ENCODE assay signal across 1 cellular context in genomic region chr17:43483674-43484551, GRCh38.
TF ChIP-seq lines count a peak whose summit lies in the region.

TSS of gene DHX8 (plus strand) at chr17:43483975. CDS start at chr17:43484038, 63 bp downstream.

TF ChIP-seq in HepG2, 621 proteins besides CTCF, POLR2A, EP300 and RAD21 (continued from another document and continues in another):
- TF ChIP-seq, protein P1, sequence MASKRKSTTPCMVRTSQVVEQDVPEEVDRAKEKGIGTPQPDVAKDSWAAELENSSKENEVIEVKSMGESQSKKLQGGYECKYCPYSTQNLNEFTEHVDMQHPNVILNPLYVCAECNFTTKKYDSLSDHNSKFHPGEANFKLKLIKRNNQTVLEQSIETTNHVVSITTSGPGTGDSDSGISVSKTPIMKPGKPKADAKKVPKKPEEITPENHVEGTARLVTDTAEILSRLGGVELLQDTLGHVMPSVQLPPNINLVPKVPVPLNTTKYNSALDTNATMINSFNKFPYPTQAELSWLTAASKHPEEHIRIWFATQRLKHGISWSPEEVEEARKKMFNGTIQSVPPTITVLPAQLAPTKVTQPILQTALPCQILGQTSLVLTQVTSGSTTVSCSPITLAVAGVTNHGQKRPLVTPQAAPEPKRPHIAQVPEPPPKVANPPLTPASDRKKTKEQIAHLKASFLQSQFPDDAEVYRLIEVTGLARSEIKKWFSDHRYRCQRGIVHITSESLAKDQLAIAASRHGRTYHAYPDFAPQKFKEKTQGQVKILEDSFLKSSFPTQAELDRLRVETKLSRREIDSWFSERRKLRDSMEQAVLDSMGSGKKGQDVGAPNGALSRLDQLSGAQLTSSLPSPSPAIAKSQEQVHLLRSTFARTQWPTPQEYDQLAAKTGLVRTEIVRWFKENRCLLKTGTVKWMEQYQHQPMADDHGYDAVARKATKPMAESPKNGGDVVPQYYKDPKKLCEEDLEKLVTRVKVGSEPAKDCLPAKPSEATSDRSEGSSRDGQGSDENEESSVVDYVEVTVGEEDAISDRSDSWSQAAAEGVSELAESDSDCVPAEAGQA (IDR thresholded peaks at IDR 0.05; ENCODE audit: low read depth): peak; percentile 70
- TF ChIP-seq, protein P1 (CRISPR knock-in tag; IDR thresholded peaks at IDR 0.05; ENCODE audit: borderline replicate concordance): no peak
- TF ChIP-seq ZC3H4 (CRISPR knock-in tag; IDR thresholded peaks at IDR 0.05; ENCODE audit: borderline replicate concordance) (0 out of 2 replicates have a peak, but pooled peaks have one; percentile 75), REST (IDR thresholded peaks at IDR 0.05; ENCODE audit: borderline replicate concordance in 1 of 2, low read depth in 1 of 2, low read length in 2 of 2) (peak in 1 of 2 experiments; percentile 65; a peak in 1 of 4 replicates), TAF15 (IDR thresholded peaks at IDR 0.05; ENCODE audit: low read depth, low read length, poor library complexity, severe bottlenecking) (peak; percentile 98), MTA1 (CRISPR knock-in tag; IDR thresholded peaks at IDR 0.05; ENCODE audit: borderline replicate concordance) (peak; percentile 74; the same call in 1 of the 2 replicates), ATF4 (CRISPR knock-in tag; IDR thresholded peaks at IDR 0.05) (peak in 1 of 2 experiments; percentile 75; a peak in 2 of 4 replicates), NFATC3 (CRISPR knock-in tag; IDR thresholded peaks at IDR 0.05) (peak; percentile 84; the same call in 1 of the 2 replicates), ATAD3A (CRISPR knock-in tag; IDR thresholded peaks at IDR 0.05) (no peak), NFE2 (CRISPR knock-in tag; IDR thresholded peaks at IDR 0.05) (no peak), SYNCRIP (IDR thresholded peaks at IDR 0.05; ENCODE audit: insufficient read depth, low read depth, low read length) (no peak), HBP1 (CRISPR knock-in tag; IDR thresholded peaks at IDR 0.05; ENCODE audit: low read depth) (peak; percentile 90), NONO (IDR thresholded peaks at IDR 0.05) (no peak), NONO (CRISPR knock-in tag; conservative IDR thresholded peaks at IDR 0.05) (peak; percentile 80), RORA (CRISPR knock-in tag; IDR thresholded peaks at IDR 0.05) (no peak), ZNF350 (CRISPR knock-in tag; IDR thresholded peaks at IDR 0.05; ENCODE audit: borderline replicate concordance, low read depth) (peak; percentile 99), TSC22D2 (CRISPR knock-in tag; IDR thresholded peaks at IDR 0.05; ENCODE audit: borderline replicate concordance) (peak; percentile 95), GFI1 (CRISPR knock-in tag; IDR thresholded peaks at IDR 0.05; ENCODE audit: borderline replicate concordance) (peak; percentile 90), KDM5B (CRISPR knock-in tag; IDR thresholded peaks at IDR 0.05; ENCODE audit: borderline replicate concordance) (peak; percentile 90; the same call in 1 of the 2 replicates), HNRNPK (IDR thresholded peaks at IDR 0.05; ENCODE audit: low read depth, low read length, poor library complexity, severe bottlenecking) (no peak), ZFAT (CRISPR knock-in tag; conservative IDR thresholded peaks at IDR 0.05) (no peak), ZNF18 (CRISPR knock-in tag; IDR thresholded peaks at IDR 0.05; ENCODE audit: insufficient replicate concordance) (peak; percentile 72), ZNF468 (CRISPR knock-in tag; IDR thresholded peaks at IDR 0.05) (no peak), TBP (CRISPR knock-in tag; IDR thresholded peaks at IDR 0.05) (peak; percentile 49), THAP7 (CRISPR knock-in tag; IDR thresholded peaks at IDR 0.05) (peak; percentile 97), ZFP90 (CRISPR knock-in tag; IDR thresholded peaks at IDR 0.05; ENCODE audit: borderline replicate concordance) (peak; percentile 98), ZMYM4 (CRISPR knock-in tag; IDR thresholded peaks at IDR 0.05) (peak; percentile 98), CEBPG (CRISPR knock-in tag; IDR thresholded peaks at IDR 0.05) (peak; percentile 79), ELF3 (CRISPR knock-in tag; IDR thresholded peaks at IDR 0.05) (peak; percentile 98), ZNF577 (CRISPR knock-in tag; IDR thresholded peaks at IDR 0.05; ENCODE audit: borderline replicate concordance, low read depth) (no peak)
- TF ChIP-seq, protein P2, sequence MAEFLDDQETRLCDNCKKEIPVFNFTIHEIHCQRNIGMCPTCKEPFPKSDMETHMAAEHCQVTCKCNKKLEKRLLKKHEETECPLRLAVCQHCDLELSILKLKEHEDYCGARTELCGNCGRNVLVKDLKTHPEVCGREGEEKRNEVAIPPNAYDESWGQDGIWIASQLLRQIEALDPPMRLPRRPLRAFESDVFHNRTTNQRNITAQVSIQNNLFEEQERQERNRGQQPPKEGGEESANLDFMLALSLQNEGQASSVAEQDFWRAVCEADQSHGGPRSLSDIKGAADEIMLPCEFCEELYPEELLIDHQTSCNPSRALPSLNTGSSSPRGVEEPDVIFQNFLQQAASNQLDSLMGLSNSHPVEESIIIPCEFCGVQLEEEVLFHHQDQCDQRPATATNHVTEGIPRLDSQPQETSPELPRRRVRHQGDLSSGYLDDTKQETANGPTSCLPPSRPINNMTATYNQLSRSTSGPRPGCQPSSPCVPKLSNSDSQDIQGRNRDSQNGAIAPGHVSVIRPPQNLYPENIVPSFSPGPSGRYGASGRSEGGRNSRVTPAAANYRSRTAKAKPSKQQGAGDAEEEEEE (CRISPR knock-in tag; IDR thresholded peaks at IDR 0.05; ENCODE audit: borderline replicate concordance): no peak
- TF ChIP-seq, protein P3, sequence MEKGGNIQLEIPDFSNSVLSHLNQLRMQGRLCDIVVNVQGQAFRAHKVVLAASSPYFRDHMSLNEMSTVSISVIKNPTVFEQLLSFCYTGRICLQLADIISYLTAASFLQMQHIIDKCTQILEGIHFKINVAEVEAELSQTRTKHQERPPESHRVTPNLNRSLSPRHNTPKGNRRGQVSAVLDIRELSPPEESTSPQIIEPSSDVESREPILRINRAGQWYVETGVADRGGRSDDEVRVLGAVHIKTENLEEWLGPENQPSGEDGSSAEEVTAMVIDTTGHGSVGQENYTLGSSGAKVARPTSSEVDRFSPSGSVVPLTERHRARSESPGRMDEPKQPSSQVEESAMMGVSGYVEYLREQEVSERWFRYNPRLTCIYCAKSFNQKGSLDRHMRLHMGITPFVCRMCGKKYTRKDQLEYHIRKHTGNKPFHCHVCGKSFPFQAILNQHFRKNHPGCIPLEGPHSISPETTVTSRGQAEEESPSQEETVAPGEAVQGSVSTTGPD (CRISPR knock-in tag; IDR thresholded peaks at IDR 0.05): no peak
- TF ChIP-seq, protein P4, sequence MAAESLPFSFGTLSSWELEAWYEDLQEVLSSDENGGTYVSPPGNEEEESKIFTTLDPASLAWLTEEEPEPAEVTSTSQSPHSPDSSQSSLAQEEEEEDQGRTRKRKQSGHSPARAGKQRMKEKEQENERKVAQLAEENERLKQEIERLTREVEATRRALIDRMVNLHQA (CRISPR knock-in tag; IDR thresholded peaks at IDR 0.05): no peak
- TF ChIP-seq, protein P5, sequence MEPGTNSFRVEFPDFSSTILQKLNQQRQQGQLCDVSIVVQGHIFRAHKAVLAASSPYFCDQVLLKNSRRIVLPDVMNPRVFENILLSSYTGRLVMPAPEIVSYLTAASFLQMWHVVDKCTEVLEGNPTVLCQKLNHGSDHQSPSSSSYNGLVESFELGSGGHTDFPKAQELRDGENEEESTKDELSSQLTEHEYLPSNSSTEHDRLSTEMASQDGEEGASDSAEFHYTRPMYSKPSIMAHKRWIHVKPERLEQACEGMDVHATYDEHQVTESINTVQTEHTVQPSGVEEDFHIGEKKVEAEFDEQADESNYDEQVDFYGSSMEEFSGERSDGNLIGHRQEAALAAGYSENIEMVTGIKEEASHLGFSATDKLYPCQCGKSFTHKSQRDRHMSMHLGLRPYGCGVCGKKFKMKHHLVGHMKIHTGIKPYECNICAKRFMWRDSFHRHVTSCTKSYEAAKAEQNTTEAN (CRISPR knock-in tag; conservative IDR thresholded peaks at IDR 0.05): peak; percentile 86
- TF ChIP-seq, protein P6, sequence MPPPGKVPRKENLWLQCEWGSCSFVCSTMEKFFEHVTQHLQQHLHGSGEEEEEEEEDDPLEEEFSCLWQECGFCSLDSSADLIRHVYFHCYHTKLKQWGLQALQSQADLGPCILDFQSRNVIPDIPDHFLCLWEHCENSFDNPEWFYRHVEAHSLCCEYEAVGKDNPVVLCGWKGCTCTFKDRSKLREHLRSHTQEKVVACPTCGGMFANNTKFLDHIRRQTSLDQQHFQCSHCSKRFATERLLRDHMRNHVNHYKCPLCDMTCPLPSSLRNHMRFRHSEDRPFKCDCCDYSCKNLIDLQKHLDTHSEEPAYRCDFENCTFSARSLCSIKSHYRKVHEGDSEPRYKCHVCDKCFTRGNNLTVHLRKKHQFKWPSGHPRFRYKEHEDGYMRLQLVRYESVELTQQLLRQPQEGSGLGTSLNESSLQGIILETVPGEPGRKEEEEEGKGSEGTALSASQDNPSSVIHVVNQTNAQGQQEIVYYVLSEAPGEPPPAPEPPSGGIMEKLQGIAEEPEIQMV (CRISPR knock-in tag; IDR thresholded peaks at IDR 0.05; ENCODE audit: low read depth): peak; percentile 69; the same call in 1 of the 2 replicates
